In genomic region chr10:48504141-48504885, GRCh38 we compare ENCODE assay signal across 1 cellular context.
TF ChIP-seq lines count a peak whose summit lies in the region.

No MANE protein-coding gene starts in this region.

TF ChIP-seq in IMR-90, 13 proteins besides CTCF, POLR2A, EP300 and RAD21 (continued from another document):
- TF ChIP-seq USF2 (IDR thresholded peaks at IDR 0.05; ENCODE audit: low read depth, low read length) (no peak), CEBPB (IDR thresholded peaks at IDR 0.05; ENCODE audit: low read depth, low read length) (no peak), RCOR1 (IDR thresholded peaks at IDR 0.05; ENCODE audit: insufficient replicate concordance, low read length) (no peak), SMC3 (IDR thresholded peaks at IDR 0.05; ENCODE audit: low read depth, low read length) (no peak), CHD1 (IDR thresholded peaks at IDR 0.05; ENCODE audit: low read depth, low read length) (no peak)
